13 cellular contexts compared by ENCODE assay signal in the genomic region with DNA sequence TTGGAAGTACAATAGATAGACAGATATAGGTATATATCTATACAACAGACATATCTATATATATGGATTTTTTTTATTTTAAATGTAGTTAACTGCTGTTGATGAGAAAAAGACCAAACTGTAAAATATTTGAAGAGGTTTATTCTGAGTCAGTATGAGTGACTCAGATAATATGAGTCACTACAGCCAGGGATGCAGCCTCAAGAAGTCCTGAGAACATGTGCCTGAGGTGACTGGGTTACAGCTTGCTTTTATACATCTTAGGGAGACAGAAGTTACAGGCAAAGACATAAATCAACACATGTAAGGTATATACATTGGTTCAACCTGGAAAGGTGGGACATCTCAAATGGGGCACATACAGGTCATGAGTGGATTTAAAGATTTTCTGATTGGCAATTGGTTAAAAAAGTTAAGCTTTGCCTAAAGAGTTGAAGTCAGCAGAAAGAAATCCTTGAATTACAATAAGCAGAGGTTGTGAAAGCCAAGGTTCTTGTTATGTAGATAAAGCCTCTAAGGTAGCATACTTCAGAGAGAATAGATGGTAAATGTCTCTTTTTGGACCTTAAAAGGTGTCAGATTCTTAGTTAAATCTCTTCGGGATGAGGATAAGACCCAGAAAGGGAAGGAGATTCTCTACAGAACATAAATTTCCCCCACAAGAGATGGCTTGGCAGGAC.
A peak's percentile ranks its signal among the peaks of the same experiment; 100 is the strongest.
DNase-seq lines count a peak whose midpoint lies in the region; ATAC-seq and TF ChIP-seq lines count a peak whose summit lies in the region.
"Had no signal": no experiment of that assay in that cellular context is flagged by ENCODE, and none has a peak within 500 bp of the region (broad histone marks: within the 10 kb centered on the region; RNA-seq: fewer than 3 reads in every experiment).

No MANE protein-coding gene starts in this region.

- in situ Hi-C loops in astrocyte of the spinal cord (cut with HindIII; ENCODE audit: low sequenced_read_pairs), result no loop called here

- no peak for ATAC-seq in HG03025 (IDR thresholded peaks at IDR 0.05; ENCODE audit: low FRiP score, unreplicated experiment)
- no peak for ATAC-seq in GM19452 (IDR thresholded peaks at IDR 0.05; ENCODE audit: unreplicated experiment)
- ATAC-seq in lower lobe of right lung, result no peak

- H3K4me1 ChIP-seq in iPS-20b (ENCODE audit: insufficient read depth, low read length) (peaks cover 6% of the 10 kb centered on the region; the same call in 1 of the 2 replicates), lower lobe of right lung (no peaks in the 10 kb centered on the region)
- H3K4me1 ChIP-seq: prostate gland had no signal

- H3K27ac ChIP-seq in iPS-20b (ENCODE audit: low read length), result peak overlapping the region; percentile 22
- no peak overlapping the region for H3K27ac ChIP-seq in lower lobe of right lung
- H3K27ac ChIP-seq: prostate gland had no signal

- H3K4me3 ChIP-seq in AG10803 (ENCODE audit: low read length) (no peak overlapping the region), astrocyte of the spinal cord (ENCODE audit: low read depth, low read length) (no peak overlapping the region), iPS-20b (ENCODE audit: low read length) (peak overlapping the region; percentile 14; the same call in 1 of the 2 replicates), lower lobe of right lung (no peak overlapping the region)
- H3K4me3 ChIP-seq: HAP-1, lung, prostate gland had no signal

- no peaks in the 10 kb centered on the region for H3K36me3 ChIP-seq in iPS-20b (ENCODE audit: insufficient read depth, low read depth, low read length)
- H3K36me3 ChIP-seq in lower lobe of right lung, result no peaks in the 10 kb centered on the region
- H3K36me3 ChIP-seq: HAP-1, prostate gland had no signal

- peak overlapping the region; percentile 22; the same call in 1 of the 2 replicates for H3K9ac ChIP-seq in iPS-20b (ENCODE audit: low read depth, low read length)

- H3K9me3 ChIP-seq in iPS-20b (ENCODE audit: insufficient read depth, low read depth, low read length) (no peaks in the 10 kb centered on the region; the same call in 1 of the 2 replicates), lower lobe of right lung (no peaks in the 10 kb centered on the region)
- H3K9me3 ChIP-seq: HAP-1, prostate gland had no signal

- intact Hi-C loops in lower lobe of right lung (cut with DNase I), result no loop called here

- no peak for TF ChIP-seq CTCF in AG10803 (conservative IDR thresholded peaks at IDR 0.05; ENCODE audit: low read length)
- no peak for TF ChIP-seq CTCF in astrocyte of the spinal cord (IDR thresholded peaks at IDR 0.05; ENCODE audit: low read depth, low read length)
- TF ChIP-seq CTCF in lower lobe of right lung (IDR thresholded peaks at IDR 0.05), result no peak

- no peaks in the 10 kb centered on the region for H3K27me3 ChIP-seq in iPS-20b (ENCODE audit: insufficient read depth, low read length)
- no peaks in the 10 kb centered on the region for H3K27me3 ChIP-seq in lower lobe of right lung (ENCODE audit: low read depth)

- peak; percentile 55 for DNase-seq in AG10803 (ENCODE audit: low read depth)
- peak; percentile 38 for DNase-seq in HPDE6-E6E7 (ENCODE audit: extremely low spot score)
- DNase-seq in astrocyte of the spinal cord (ENCODE audit: low read depth, low spot score), result peak; percentile 83
- DNase-seq in lower lobe of right lung, result no peak
- DNase-seq in stimulated activated CD4-positive, alpha-beta T cell treated with anti-CD3 and anti-CD28 coated beads, Interleukin-1b, Interleukin-23, amount 100 ng/mL, for 48 hours, result no peak
- DNase-seq: activated gamma-delta T cell treated with Interleukin-2 at 50 U/mL for 16 hours, NCI-H1436 treated with DMSO at 0.1 percent for 48 hours had no signal

Comparison
In these comparisons a context has a peak if more than half of its experiments do, and no peak if none do; other contexts are left out.
1. DNase-seq: peak in AG10803 (single experiment), HPDE6-E6E7 (single experiment) and astrocyte of the spinal cord (single experiment); none in lower lobe of right lung (single experiment) and stimulated activated CD4-positive, alpha-beta T cell treated with anti-CD3 and anti-CD28 coated beads, Interleukin-1b, Interleukin-23, amount 100 ng/mL, for 48 hours (single experiment).